In the genomic region with DNA sequence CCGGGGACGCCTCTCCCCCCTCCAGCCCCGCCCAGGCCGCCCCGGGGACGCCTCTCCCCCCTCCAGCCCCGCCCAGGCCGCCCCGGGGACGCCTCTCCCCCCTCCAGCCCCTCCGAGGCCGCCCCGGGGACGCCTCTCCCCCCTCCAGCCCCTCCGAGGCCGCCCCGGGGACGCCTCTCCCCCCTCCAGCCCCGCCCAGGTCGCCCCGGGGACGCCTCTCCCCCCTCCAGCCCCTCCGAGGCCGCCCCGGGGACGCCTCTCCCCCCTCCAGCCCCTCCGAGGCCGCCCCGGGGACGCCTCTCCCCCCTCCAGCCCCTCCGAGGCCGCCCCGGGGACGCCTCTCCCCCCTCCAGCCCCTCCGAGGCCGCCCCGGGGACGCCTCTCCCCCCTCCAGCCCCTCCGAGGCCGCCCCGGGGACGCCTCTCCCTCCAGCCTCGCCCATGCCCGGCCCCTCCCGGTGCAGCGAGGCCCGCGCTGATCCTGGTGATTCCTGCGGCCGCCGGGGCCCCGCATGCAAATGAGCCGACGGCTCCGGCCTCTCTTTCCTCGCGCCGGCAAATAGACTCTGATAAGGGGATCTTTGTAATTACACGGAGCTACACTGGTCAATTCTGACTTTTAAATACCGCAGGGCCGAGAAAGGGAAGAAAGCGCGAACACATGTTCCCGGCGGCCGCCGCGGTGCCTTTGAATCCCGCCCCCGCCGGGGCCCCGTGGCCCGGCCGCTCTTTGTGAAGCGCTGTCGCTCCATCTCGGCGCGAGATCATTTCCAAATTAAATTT, we compare ENCODE assay signal across 8 cellular contexts.
DNase-seq lines count a peak whose midpoint lies in the region; ATAC-seq and TF ChIP-seq lines count a peak whose summit lies in the region.
"Not testable (repeated sequence)": the region's sequence is repeated elsewhere in the genome, so short reads cannot be mapped to it uniquely, and the experiment has no call there.

No MANE protein-coding gene starts in this region.

- TF ChIP-seq CTCF in esophagus muscularis mucosa (IDR thresholded peaks at IDR 0.05), result not testable (repeated sequence)
- TF ChIP-seq CTCF in thyroid gland (IDR thresholded peaks at IDR 0.05), result peak in 1 of 6 experiments; percentile 6

- intact Hi-C loops in esophagus muscularis mucosa (cut with DNase I); posterior cingulate gyrus (cut with DNase I); thyroid gland (cut with DNase I): not testable (repeated sequence)

- not testable (repeated sequence) for H3K27ac Mint-ChIP-seq in T-helper 2 cell treated with Interferon-gamma antibody and Interleukin-4, amounts not matched to agents 5 μg/mL and 100 μg/mL, for 36 hours; activated naive CD4-positive, alpha-beta T cell treated with anti-CD3 and anti-CD28 coated beads, Interleukin-2, amount 50 U/mL, for 72 hours

- H3K27me3 ChIP-seq in esophagus muscularis mucosa, result peaks cover 0 to 85% (median 11%) of the 10 kb centered on the region in 4 donors
- H3K27me3 ChIP-seq in thyroid gland, result not testable (repeated sequence)

- WGBS in esophagus muscularis mucosa, result 1% methylated on average over 19 of the region's 79 CpGs
- WGBS in thyroid gland, 2 donors, result 18 to 19% methylated on average over 22 to 28 of the region's 79 CpGs

- not testable (repeated sequence) for H3K4me1 Mint-ChIP-seq in T-helper 2 cell treated with Interferon-gamma antibody and Interleukin-4, amounts not matched to agents 5 μg/mL and 100 μg/mL, for 36 hours (ENCODE audit: low read depth)

- ATAC-seq in activated naive CD4-positive, alpha-beta T cell treated with anti-CD3 and anti-CD28 coated beads, Interleukin-2, amount 50 U/mL, for 72 hours, result peak; percentile 77 to 82
- peak; percentile 23 for ATAC-seq in left lobe of liver

- H3K36me3 Mint-ChIP-seq in T-helper 2 cell treated with Interferon-gamma antibody and Interleukin-4, amounts not matched to agents 5 μg/mL and 100 μg/mL, for 36 hours (ENCODE audit: low read depth), result not testable (repeated sequence)
- peaks cover 0 to 13% of the 10 kb centered on the region in 2 donors for H3K36me3 Mint-ChIP-seq in activated naive CD4-positive, alpha-beta T cell treated with anti-CD3 and anti-CD28 coated beads, Interleukin-2, amount 50 U/mL, for 72 hours

- H3K27me3 Mint-ChIP-seq in T-helper 2 cell treated with Interferon-gamma antibody and Interleukin-4, amounts not matched to agents 5 μg/mL and 100 μg/mL, for 36 hours (ENCODE audit: low read depth), result peaks cover 12% of the 10 kb centered on the region

- H3K4me3 ChIP-seq in esophagus muscularis mucosa, result peak overlapping the region; percentile 32 to 52 (median 44)
- not testable (repeated sequence) for H3K4me3 ChIP-seq in thyroid gland (replicated peaks in 1 of 3)

- DNase-seq in Caki2 (ENCODE audit: low read depth) (peak; percentile 84), NCI-H2196 (lab: John Stamatoyannopoulos, UW; ENCODE audit: unreplicated experiment) (peak; percentile 48), posterior cingulate gyrus (peak in 6 of 10 donors; percentile 1 to 64 (median 28)), thyroid gland (peak; percentile 13 to 33)
- peak; percentile 18 for DNase-seq in T-helper 2 cell treated with Interferon-gamma antibody and Interleukin-4, amounts not matched to agents 5 μg/mL and 100 μg/mL, for 36 hours (ENCODE audit: low spot score)
- DNase-seq in activated naive CD4-positive, alpha-beta T cell treated with anti-CD3 and anti-CD28 coated beads, Interleukin-2, amount 50 U/mL, for 72 hours (ENCODE audit: low spot score in 2 of 2), result peak in 1 of 2 donors; percentile 33
- DNase-seq in esophagus muscularis mucosa (ENCODE audit: extremely low spot score); left lobe of liver (ENCODE audit: low spot score): not testable (repeated sequence)

- H3K4me1 ChIP-seq in esophagus muscularis mucosa, result peaks cover 0 to 16% (median 8%) of the 10 kb centered on the region in 4 donors
- not testable (repeated sequence) for H3K4me1 ChIP-seq in thyroid gland

- not testable (repeated sequence) for H3K36me3 ChIP-seq in esophagus muscularis mucosa, thyroid gland

- in situ Hi-C loops in Caki2 (cut with HindIII; ENCODE audit: low pct_unique_long_range_greater_than_20kb, low sequenced_read_pairs), result not testable (repeated sequence)

- peaks cover 0 to 24% (median 13%) of the 10 kb centered on the region in 4 donors for H3K9me3 ChIP-seq in esophagus muscularis mucosa
- not testable (repeated sequence) for H3K9me3 ChIP-seq in thyroid gland

- peak overlapping the region; percentile 54 for H3K4me3 Mint-ChIP-seq in T-helper 2 cell treated with Interferon-gamma antibody and Interleukin-4, amounts not matched to agents 5 μg/mL and 100 μg/mL, for 36 hours

- not testable (repeated sequence) for H3K9me3 Mint-ChIP-seq in T-helper 2 cell treated with Interferon-gamma antibody and Interleukin-4, amounts not matched to agents 5 μg/mL and 100 μg/mL, for 36 hours
- H3K9me3 Mint-ChIP-seq in activated naive CD4-positive, alpha-beta T cell treated with anti-CD3 and anti-CD28 coated beads, Interleukin-2, amount 50 U/mL, for 72 hours, result peaks cover 5 to 12% of the 10 kb centered on the region in 2 donors

- TF ChIP-seq POLR2A in esophagus muscularis mucosa (IDR thresholded peaks at IDR 0.05; ENCODE audit: low read depth); thyroid gland (IDR thresholded peaks at IDR 0.05): not testable (repeated sequence)

- peak overlapping the region in 1 of 4 donors; percentile 71 for H3K27ac ChIP-seq in esophagus muscularis mucosa (replicated peaks in 1 of 4)
- not testable (repeated sequence) for H3K27ac ChIP-seq in thyroid gland

- not testable (repeated sequence) for TF ChIP-seq EP300 in esophagus muscularis mucosa (IDR thresholded peaks at IDR 0.05)
